Comparison of ENCODE assay signal across 22 cellular contexts in the genomic region with DNA sequence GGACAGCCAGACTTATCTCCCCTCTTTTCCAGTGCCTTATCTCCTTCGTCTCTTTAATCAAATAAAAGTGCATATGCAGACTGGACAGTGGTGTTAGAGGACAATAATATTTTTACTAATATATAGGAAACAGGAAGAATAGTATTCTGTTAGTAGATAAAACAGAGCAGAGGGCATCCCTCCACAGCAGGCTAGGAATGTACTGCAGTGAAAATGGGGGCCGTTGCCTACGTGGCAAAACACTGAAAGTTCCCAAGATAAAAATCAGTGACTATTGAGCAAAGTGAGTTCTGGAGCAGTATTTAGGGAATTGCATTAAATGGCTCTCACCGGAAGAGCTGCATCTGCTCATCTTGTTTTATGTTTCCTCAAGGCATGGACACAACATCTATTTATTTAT.
DNase-seq lines count a peak whose midpoint lies in the region; ATAC-seq, FAIRE-seq and TF ChIP-seq lines count a peak whose summit lies in the region.
"Had no signal": no experiment of that assay in that cellular context is flagged by ENCODE, and none has a peak within 500 bp of the region (broad histone marks: within the 10 kb centered on the region; RNA-seq: fewer than 3 reads in every experiment).

No MANE protein-coding gene starts in this region.

- H3K9me2 ChIP-seq in MM.1S (replicated peaks; ENCODE audit: insufficient read depth, low read length) (no peaks in the 10 kb centered on the region), SK-N-SH (no peaks in the 10 kb centered on the region)

- no peak for TF ChIP-seq POLR2A in H1 (IDR thresholded peaks at IDR 0.05; ENCODE audit: control extremely low read depth in 1 of 2, low read depth in 2 of 2, low read length in 2 of 2)

- TF ChIP-seq EP300 in SK-N-SH (IDR thresholded peaks at IDR 0.05; ENCODE audit: borderline replicate concordance in 1 of 2, low read depth in 1 of 2, low read length in 1 of 2) (peak in 1 of 2 experiments; percentile 93; a peak in 2 of 4 replicates), H1 (IDR thresholded peaks at IDR 0.05; ENCODE audit: borderline replicate concordance in 1 of 2, low read depth in 2 of 2, low read length in 2 of 2) (no peak)

- H3K56ac ChIP-seq in H1 (replicated peaks; ENCODE audit: insufficient read length, low read depth, low read length) = no peak overlapping the region

- H4K5ac ChIP-seq in H1 (ENCODE audit: insufficient read length, low read depth, low read length) = no peak overlapping the region

- ATAC-seq in HG03159 (IDR thresholded peaks at IDR 0.05; ENCODE audit: unreplicated experiment) (no peak), GM19395 (IDR thresholded peaks at IDR 0.05; ENCODE audit: unreplicated experiment) (no peak)
- ATAC-seq: A549; CD8-positive, alpha-beta T cell; GM12878; GM23338 had no signal

- H3K14ac ChIP-seq in H1 (ENCODE audit: insufficient read length) = no peak overlapping the region

- no peaks in the 10 kb centered on the region for H3K36me3 ChIP-seq in MM.1S (replicated peaks; ENCODE audit: insufficient read depth, low read length)
- H3K36me3 ChIP-seq in SK-N-SH (replicated peaks in 1 of 2; ENCODE audit: control insufficient read depth in 1 of 2, insufficient read depth in 2 of 2, low read length in 1 of 2) = no peaks in the 10 kb centered on the region
- no peaks in the 10 kb centered on the region for H3K36me3 ChIP-seq in H1 (ENCODE audit: control insufficient read depth in 2 of 4, insufficient read depth in 4 of 4, low read length in 3 of 4)
- H3K36me3 ChIP-seq: HAP-1 had no signal

- H4K8ac ChIP-seq in H1 (ENCODE audit: extremely low read depth, insufficient read depth, low read length) = no peak overlapping the region

- H3K79me1 ChIP-seq in H1 (ENCODE audit: low read depth, low read length) = no peaks in the 10 kb centered on the region

- DNase-seq in MM.1S = no peak
- peak; percentile 72 for DNase-seq in SK-N-SH
- DNase-seq in H1 (ENCODE audit: low read depth in 1 of 2, low spot score in 2 of 2) = no peak
- no peak for DNase-seq in retina
- DNase-seq: 8988T; ACHN; AML-193; C1 segment of cervical spinal cord; Caco-2; CD8-positive, alpha-beta T cell; DMS153; DND-41; GDM1; HFFc6 had no signal

- H2BK12ac ChIP-seq in H1 (ENCODE audit: low read depth, low read length) = no peak overlapping the region

- TF ChIP-seq RAD21 in SK-N-SH (IDR thresholded peaks at IDR 0.05; ENCODE audit: low read length) (peak; percentile 24; the same call in 1 of the 2 replicates), H1 (IDR thresholded peaks at IDR 0.05 in 1 of 2, conservative IDR thresholded peaks at IDR 0.05 in 1 of 2; ENCODE audit: low read depth in 2 of 2, low read length in 2 of 2) (no peak)

- peaks cover 19% of the 10 kb centered on the region for H3K4me1 ChIP-seq in MM.1S (ENCODE audit: low read length)
- H3K4me1 ChIP-seq in SK-N-SH (ENCODE audit: control insufficient read depth in 1 of 2, insufficient read depth in 2 of 2, low read depth in 1 of 2, low read length in 1 of 2) = peaks cover 0 to 8% of the 10 kb centered on the region in 2 experiments; a peak in 2 of 4 replicates
- H3K4me1 ChIP-seq in H1 (replicated peaks in 1 of 4; ENCODE audit: control insufficient read depth in 3 of 4, insufficient read depth in 4 of 4, low read length in 3 of 4) = no peaks in the 10 kb centered on the region
- H3K4me1 ChIP-seq: A549 had no signal

- H4K91ac ChIP-seq in H1 (replicated peaks; ENCODE audit: insufficient read length, low read length) = no peak overlapping the region

- no peak for TF ChIP-seq CTCF in MM.1S (IDR thresholded peaks at IDR 0.05; ENCODE audit: low read length)
- no peak for TF ChIP-seq CTCF in SK-N-SH (IDR thresholded peaks at IDR 0.05)
- TF ChIP-seq CTCF in H1 (IDR thresholded peaks at IDR 0.05; ENCODE audit: control extremely low read depth in 1 of 3, insufficient read depth in 1 of 3, low read depth in 1 of 3, low read length in 3 of 3) = no peak

- POLR2A ChIA-PET in SK-N-SH (lab: Yijun Ruan, JAX) = no interaction called here
- POLR2A ChIA-PET in H1 (lab: Charles Lee; ENCODE audit: partially characterized antibody) = no interaction called here

- H3K18ac ChIP-seq in H1 (ENCODE audit: extremely low read depth, low read length) = no peak overlapping the region

- H3K9ac ChIP-seq in MM.1S (ENCODE audit: low read length) (no peak overlapping the region), SK-N-SH (no peak overlapping the region), H1 (replicated peaks in 1 of 4; ENCODE audit: extremely low read depth in 1 of 4, low read depth in 3 of 4, low read length in 3 of 4) (no peak overlapping the region)

- no peak overlapping the region for H2BK20ac ChIP-seq in H1 (ENCODE audit: low read length)

- no peak overlapping the region for H2BK120ac ChIP-seq in H1 (replicated peaks; ENCODE audit: low read depth, low read length)

- peak overlapping the region; percentile 53; the same call in 1 of the 2 replicates for H2AFZ ChIP-seq in MM.1S (ENCODE audit: low read length)
- no peak overlapping the region for H2AFZ ChIP-seq in SK-N-SH (ENCODE audit: low read depth)
- 0 out of 2 replicates have a peak overlapping the region, but pooled peaks have one; percentile 26 for H2AFZ ChIP-seq in H1 (ENCODE audit: low read length)
- H2AFZ ChIP-seq: GM23338 had no signal

- no peaks in the 10 kb centered on the region for H3K23me2 ChIP-seq in H1 (ENCODE audit: low read depth, low read length)

- no peak overlapping the region for H2AK5ac ChIP-seq in H1 (ENCODE audit: low read depth, low read length)

- H3K23ac ChIP-seq in H1 (ENCODE audit: insufficient read length) = no peak overlapping the region

- H3F3A ChIP-seq in MM.1S (ENCODE audit: insufficient read depth, low read length) (no peaks in the 10 kb centered on the region), SK-N-SH (replicated peaks; ENCODE audit: insufficient read depth) (no peaks in the 10 kb centered on the region)

- H4K20me1 ChIP-seq in MM.1S (ENCODE audit: insufficient read depth, low read length) (no peaks in the 10 kb centered on the region), SK-N-SH (ENCODE audit: insufficient read depth) (no peaks in the 10 kb centered on the region), H1 (replicated peaks in 1 of 2; ENCODE audit: control insufficient read depth in 1 of 2, insufficient read depth in 2 of 2, low read length in 2 of 2) (no peaks in the 10 kb centered on the region)

- H3K4ac ChIP-seq in H1 (replicated peaks; ENCODE audit: insufficient read length, low read depth, low read length) = no peak overlapping the region

- H3K27ac ChIP-seq in MM.1S (ENCODE audit: low read length) (no peak overlapping the region), SK-N-SH (ENCODE audit: low read depth in 2 of 2, low read length in 1 of 2) (peak overlapping the region in 1 of 2 experiments; percentile 98; a peak in 2 of 4 replicates), H1 (ENCODE audit: low read depth, low read length) (no peak overlapping the region)
- H3K27ac ChIP-seq: A549 had no signal

- no peak for FAIRE-seq in H1 (lab: Jason Lieb, UNC)
- FAIRE-seq: A549, GM12878, GM19239, H54 had no signal

- no peak overlapping the region for H3K4me3 ChIP-seq in MM.1S (ENCODE audit: low read length)
- no peak overlapping the region for H3K4me3 ChIP-seq in SK-N-SH (ENCODE audit: low read depth in 2 of 2, low read length in 1 of 2)
- H3K4me3 ChIP-seq in H1 (ENCODE audit: extremely low read depth in 1 of 4, insufficient read depth in 2 of 4, low read depth in 3 of 4, low read length in 4 of 4) = no peak overlapping the region
- H3K4me3 ChIP-seq: A549, GM12878, GM23338, HAP-1 had no signal

- H3K9me3 ChIP-seq in MM.1S (replicated peaks; ENCODE audit: insufficient read depth, low read length) (no peaks in the 10 kb centered on the region), SK-N-SH (peaks cover 6% of the 10 kb centered on the region), H1 (ENCODE audit: insufficient read depth in 2 of 2, low read depth in 1 of 2, low read length in 1 of 2) (no peaks in the 10 kb centered on the region)
- H3K9me3 ChIP-seq: A549, Caco-2, HAP-1 had no signal

- H2BK15ac ChIP-seq in H1 (ENCODE audit: low read length) = no peak overlapping the region

- CTCF ChIA-PET in SK-N-SH (lab: Yijun Ruan, JAX) (no interaction called here), H1 (lab: Charles Lee; ENCODE audit: partially characterized antibody) (interaction anchor here (0.6 kb wide), 1 partner anchor 258 kb away, joined by 3 read pairs; no protein-coding TSS in a partner anchor)

- WGBS in SK-N-SH (ENCODE audit: low lambda C conversion rate) = 3% methylated on average over 4 of the region's 4 CpGs
- WGBS in H1 (ENCODE audit: extremely low coverage in 1 of 2, insufficient coverage in 1 of 2, insufficient read length in 1 of 2, insufficient replicate concordance in 2 of 2, low coverage in 1 of 2, low lambda C conversion rate in 2 of 2, missing lambda C conversion rate in 1 of 2), 2 experiments = 96% methylated on average over 4 of the region's 4 CpGs; no CpG with 5 or more reads in 1 of the 2 experiments

- H3K4me2 ChIP-seq in MM.1S (ENCODE audit: low read depth, low read length) (peak overlapping the region; percentile 80; the same call in 1 of the 2 replicates), SK-N-SH (no peak overlapping the region), H1 (ENCODE audit: insufficient read depth in 1 of 2, low read depth in 2 of 2, low read length in 2 of 2) (no peak overlapping the region)
- H3K4me2 ChIP-seq: A549, GM23338 had no signal

- H3K27me3 ChIP-seq in MM.1S (replicated peaks; ENCODE audit: insufficient read depth, low read length) (no peaks in the 10 kb centered on the region), SK-N-SH (ENCODE audit: insufficient read depth) (no peaks in the 10 kb centered on the region), H1 (replicated peaks in 1 of 4; ENCODE audit: control insufficient read depth in 3 of 4, extremely low read depth in 1 of 4, insufficient read depth in 3 of 4, low read length in 3 of 4) (no peaks in the 10 kb centered on the region)

- no peak overlapping the region for H2BK5ac ChIP-seq in H1 (ENCODE audit: low read depth, low read length)

- H3K79me2 ChIP-seq in MM.1S (ENCODE audit: low read length) (no peaks in the 10 kb centered on the region), SK-N-SH (ENCODE audit: insufficient read depth) (no peaks in the 10 kb centered on the region), H1 (ENCODE audit: control insufficient read depth in 1 of 2, insufficient read depth in 2 of 2, low read length in 2 of 2) (no peaks in the 10 kb centered on the region)

TF ChIP-seq in SK-N-SH, 30 proteins besides CTCF, POLR2A, EP300 and RAD21 (continues in another document):
- TF ChIP-seq POLR2AphosphoS5 (IDR thresholded peaks at IDR 0.05; ENCODE audit: low read depth, low read length) (no peak), GABPA (IDR thresholded peaks at IDR 0.05; ENCODE audit: low read depth) (no peak), TEAD4 (IDR thresholded peaks at IDR 0.05; ENCODE audit: borderline replicate concordance, insufficient read depth) (peak; percentile 20; the same call in 1 of the 2 replicates), FOXJ3 (CRISPR knock-in tag; IDR thresholded peaks at IDR 0.05) (peak; percentile 90)

TF ChIP-seq in H1, 55 proteins besides CTCF, POLR2A, EP300 and RAD21 (continues in another document):
- no peak for TF ChIP-seq TCF12 (IDR thresholded peaks at IDR 0.05; ENCODE audit: low read depth, low read length)
- no peak for TF ChIP-seq GABPA (IDR thresholded peaks at IDR 0.05; ENCODE audit: borderline replicate concordance, insufficient read depth, low read length)
- TF ChIP-seq KDM5A (IDR thresholded peaks at IDR 0.05; ENCODE audit: low read length) = no peak
- TF ChIP-seq BCL11A (IDR thresholded peaks at IDR 0.05; ENCODE audit: low read depth in 2 of 2, low read length in 2 of 2) = no peak
